Comparison of ENCODE assay signal across 24 cellular contexts in genomic region chr14:31194661-31195060, GRCh38. TPM values are rescaled to one million over a fixed set of nuclear protein-coding genes. Genes with fewer than 3 reads are reported as not detected.
DNase-seq lines count a peak whose midpoint lies in the region; ATAC-seq and TF ChIP-seq lines count a peak whose summit lies in the region.
"Had no signal": no experiment of that assay in that cellular context is flagged by ENCODE, and none has a peak within 500 bp of the region (broad histone marks: within the 10 kb centered on the region; RNA-seq: fewer than 3 reads in every experiment).

No MANE protein-coding gene starts in this region.

- H2AFZ ChIP-seq in smooth muscle cell (ENCODE audit: low read depth), result no peak overlapping the region

- intact Hi-C loops in left cardiac atrium (cut with DNase I), result no loop called here
- intact Hi-C loops in ascending aorta (cut with DNase I), result no loop called here

- H3F3A ChIP-seq in smooth muscle cell (ENCODE audit: low read depth), result peaks cover 7% of the 10 kb centered on the region

- H3K27me3 ChIP-seq in cardiac muscle cell, result no peaks in the 10 kb centered on the region
- H3K27me3 ChIP-seq in smooth muscle cell (ENCODE audit: low read depth), result no peaks in the 10 kb centered on the region
- H3K27me3 ChIP-seq in ascending aorta, result no peaks in the 10 kb centered on the region
- H3K27me3 ChIP-seq: BE2C, MG63, neutrophil, thyroid gland had no signal

- peaks cover 95% of the 10 kb centered on the region for H3K79me2 ChIP-seq in smooth muscle cell (ENCODE audit: low read depth)

- no peak overlapping the region for H3K4me3 Mint-ChIP-seq in activated naive CD8-positive, alpha-beta T cell treated with anti-CD3 and anti-CD28 coated beads, Interleukin-2, amount 50 U/mL, for 24 hours
- H3K4me3 Mint-ChIP-seq in WTC11, result no peak overlapping the region
- H3K4me3 Mint-ChIP-seq: activated CD8-positive, alpha-beta memory T cell treated with anti-CD3 and anti-CD28 coated beads, Interleukin-2, amount 10 ng/mL, durations not matched to agents 7 days and 5 days; activated T-helper 17 cell treated with anti-CD3 and anti-CD28 coated beads, Interleukin-2, amount 50 U/mL, for 72 hours; IgD-negative memory B cell; stimulated activated naive CD8-positive, alpha-beta T cell treated with anti-CD3 and anti-CD28 coated beads, Interleukin-15, Interleukin-2, amounts not matched to agents 100 ng/mL and 50 ng/mL, for 24 hours; T-helper 1 cell treated with Interleukin-12 subunit alpha and Interleukin-12 subunit beta and Interleukin-4 antibody, amounts not matched to agents 30 μg/mL and 1 μg/mL, for 36 hours had no signal

- H4K20me1 ChIP-seq in smooth muscle cell (ENCODE audit: low read depth), result peaks cover 97% of the 10 kb centered on the region

- H3K4me1 ChIP-seq in cardiac muscle cell (ENCODE audit: low read depth) (peaks cover 20% of the 10 kb centered on the region), smooth muscle cell (ENCODE audit: low read depth) (peaks cover 5% of the 10 kb centered on the region), ascending aorta (peaks cover 3 to 36% of the 10 kb centered on the region in 2 donors)

- H3K9me3 Mint-ChIP-seq in activated naive CD8-positive, alpha-beta T cell treated with anti-CD3 and anti-CD28 coated beads, Interleukin-2, amount 50 U/mL, for 24 hours, result no peaks in the 10 kb centered on the region
- H3K9me3 Mint-ChIP-seq in WTC11, result no peaks in the 10 kb centered on the region
- H3K9me3 Mint-ChIP-seq: activated T-helper 17 cell treated with anti-CD3 and anti-CD28 coated beads, Interleukin-2, amount 50 U/mL, for 72 hours; IgD-negative memory B cell; stimulated activated naive CD8-positive, alpha-beta T cell treated with anti-CD3 and anti-CD28 coated beads, Interleukin-15, Interleukin-2, amounts not matched to agents 100 ng/mL and 50 ng/mL, for 24 hours; T-helper 1 cell treated with Interleukin-12 subunit alpha and Interleukin-12 subunit beta and Interleukin-4 antibody, amounts not matched to agents 30 μg/mL and 1 μg/mL, for 36 hours had no signal

- CTCF ChIA-PET in WTC11 (lab: Charles Lee), result no interaction called here

- no peaks in the 10 kb centered on the region for H3K27me3 Mint-ChIP-seq in activated naive CD8-positive, alpha-beta T cell treated with anti-CD3 and anti-CD28 coated beads, Interleukin-2, amount 50 U/mL, for 24 hours
- H3K27me3 Mint-ChIP-seq in WTC11 (ENCODE audit: low read depth), result no peaks in the 10 kb centered on the region
- H3K27me3 Mint-ChIP-seq: activated CD8-positive, alpha-beta memory T cell treated with anti-CD3 and anti-CD28 coated beads, Interleukin-2, amount 10 ng/mL, durations not matched to agents 7 days and 5 days; activated T-helper 17 cell treated with anti-CD3 and anti-CD28 coated beads, Interleukin-2, amount 50 U/mL, for 72 hours; IgD-negative memory B cell; stimulated activated naive CD8-positive, alpha-beta T cell treated with anti-CD3 and anti-CD28 coated beads, Interleukin-15, Interleukin-2, amounts not matched to agents 100 ng/mL and 50 ng/mL, for 24 hours had no signal

- peaks cover 8% of the 10 kb centered on the region for H3K36me3 ChIP-seq in cardiac muscle cell
- no peaks in the 10 kb centered on the region for H3K36me3 ChIP-seq in smooth muscle cell (ENCODE audit: low read depth)
- H3K36me3 ChIP-seq in ascending aorta, result peaks cover 0 to 3% of the 10 kb centered on the region in 2 donors
- H3K36me3 ChIP-seq: thyroid gland had no signal

- TF ChIP-seq CTCF in cardiac muscle cell (IDR thresholded peaks at IDR 0.05; ENCODE audit: low read depth, low read length), result no peak
- no peak for TF ChIP-seq CTCF in fibroblast of pulmonary artery (IDR thresholded peaks at IDR 0.05; ENCODE audit: low read length, missing control alignments)
- no peak for TF ChIP-seq CTCF in smooth muscle cell (IDR thresholded peaks at IDR 0.05; ENCODE audit: borderline replicate concordance, insufficient read depth, poor library complexity, severe bottlenecking)
- no peak for TF ChIP-seq CTCF in WTC11 (IDR thresholded peaks at IDR 0.05)
- TF ChIP-seq CTCF in ascending aorta (IDR thresholded peaks at IDR 0.05), result no peak

- H3K4me1 Mint-ChIP-seq in activated naive CD8-positive, alpha-beta T cell treated with anti-CD3 and anti-CD28 coated beads, Interleukin-2, amount 50 U/mL, for 24 hours, result peaks cover 47% of the 10 kb centered on the region
- peaks cover 25% of the 10 kb centered on the region for H3K4me1 Mint-ChIP-seq in WTC11

- peak overlapping the region; percentile 20 for H3K4me2 ChIP-seq in smooth muscle cell

- no peak overlapping the region for H3K9ac ChIP-seq in smooth muscle cell (ENCODE audit: low read depth)

- DNase-seq in cardiac muscle cell (ENCODE audit: low read depth in 1 of 2, low spot score in 1 of 2) (peak in 1 of 2 donors; percentile 40), left cardiac atrium (no peak), fibroblast of pulmonary artery (ENCODE audit: low read depth) (peak; percentile 18), smooth muscle cell (lab: John Stamatoyannopoulos, UW; ENCODE audit: unreplicated experiment) (no peak), WTC11 (ENCODE audit: low spot score) (no peak), ascending aorta (ENCODE audit: low spot score in 2 of 2) (no peak)
- no peak for DNase-seq in activated naive CD8-positive, alpha-beta T cell treated with anti-CD3 and anti-CD28 coated beads, Interleukin-2, amount 50 U/mL, for 24 hours
- no peak for DNase-seq in stimulated activated CD8-positive, alpha-beta memory T cell treated with anti-CD3 and anti-CD28 coated beads, Interleukin-4, amount 100 ng/mL, for 48 hours
- DNase-seq: activated CD4-positive, alpha-beta T cell treated with anti-CD3 and anti-CD28 coated beads for 48 hours; activated CD8-positive, alpha-beta memory T cell treated with anti-CD3 and anti-CD28 coated beads, Interleukin-2, amount 10 ng/mL, durations not matched to agents 7 days and 5 days; BE2C; Caco-2; kidney; MG63; NCI-H1417; SIG-M5; stimulated activated CD4-positive, alpha-beta T cell treated with anti-CD3 and anti-CD28 coated beads, Interleukin-4, amount 100 ng/mL, for 24 hours; thyroid gland had no signal

- H3K36me3 Mint-ChIP-seq in activated naive CD8-positive, alpha-beta T cell treated with anti-CD3 and anti-CD28 coated beads, Interleukin-2, amount 50 U/mL, for 24 hours (ENCODE audit: low read depth), result peaks cover 40% of the 10 kb centered on the region
- H3K36me3 Mint-ChIP-seq in WTC11, result peaks cover 14% of the 10 kb centered on the region

- peak overlapping the region; percentile 11 for H3K27ac ChIP-seq in cardiac muscle cell
- H3K27ac ChIP-seq in smooth muscle cell (ENCODE audit: low read depth), result peak overlapping the region; percentile 74
- no peak overlapping the region for H3K27ac ChIP-seq in ascending aorta
- H3K27ac ChIP-seq: neutrophil had no signal

- no peak overlapping the region for H3K4me3 ChIP-seq in cardiac muscle cell
- H3K4me3 ChIP-seq in fibroblast of pulmonary artery (replicated peaks; ENCODE audit: low read depth, low read length), result no peak overlapping the region
- H3K4me3 ChIP-seq in smooth muscle cell, result no peak overlapping the region
- H3K4me3 ChIP-seq in ascending aorta, result no peak overlapping the region
- H3K4me3 ChIP-seq: lung, MG63, thyroid gland had no signal

- ATAC-seq in left cardiac atrium (no peak), WTC11 (no peak)
- ATAC-seq in activated naive CD8-positive, alpha-beta T cell treated with anti-CD3 and anti-CD28 coated beads, Interleukin-2, amount 50 U/mL, for 24 hours, result no peak
- ATAC-seq: activated CD8-positive, alpha-beta memory T cell treated with anti-CD3 and anti-CD28 coated beads, Interleukin-2, amount 10 ng/mL, durations not matched to agents 7 days and 5 days had no signal

- H3K9me3 ChIP-seq in cardiac muscle cell (ENCODE audit: low read depth), result no peaks in the 10 kb centered on the region
- H3K9me3 ChIP-seq in smooth muscle cell (replicated peaks; ENCODE audit: low read depth), result no peaks in the 10 kb centered on the region
- no peaks in the 10 kb centered on the region for H3K9me3 ChIP-seq in ascending aorta
- H3K9me3 ChIP-seq: BE2C, Caco-2, MG63, neutrophil, thyroid gland had no signal

- POLR2A ChIA-PET in WTC11 (lab: Charles Lee), result interaction anchor here (1.2 kb wide), 1 partner anchor 11 kb away, joined by 3 read pairs; no protein-coding TSS in a partner anchor

- peak overlapping the region; percentile 52 for H3K27ac Mint-ChIP-seq in activated naive CD8-positive, alpha-beta T cell treated with anti-CD3 and anti-CD28 coated beads, Interleukin-2, amount 50 U/mL, for 24 hours
- H3K27ac Mint-ChIP-seq in WTC11, result no peak overlapping the region
- H3K27ac Mint-ChIP-seq: activated CD8-positive, alpha-beta memory T cell treated with anti-CD3 and anti-CD28 coated beads, Interleukin-2, amount 10 ng/mL, durations not matched to agents 7 days and 5 days; activated T-helper 17 cell treated with anti-CD3 and anti-CD28 coated beads, Interleukin-2, amount 50 U/mL, for 72 hours; IgD-negative memory B cell; T-helper 1 cell treated with Interleukin-12 subunit alpha and Interleukin-12 subunit beta and Interleukin-4 antibody, amounts not matched to agents 30 μg/mL and 1 μg/mL, for 36 hours had no signal

TF ChIP-seq in WTC11, 78 proteins besides CTCF, POLR2A, EP300 and RAD21 (continues in another document):
- TF ChIP-seq, protein P1, sequence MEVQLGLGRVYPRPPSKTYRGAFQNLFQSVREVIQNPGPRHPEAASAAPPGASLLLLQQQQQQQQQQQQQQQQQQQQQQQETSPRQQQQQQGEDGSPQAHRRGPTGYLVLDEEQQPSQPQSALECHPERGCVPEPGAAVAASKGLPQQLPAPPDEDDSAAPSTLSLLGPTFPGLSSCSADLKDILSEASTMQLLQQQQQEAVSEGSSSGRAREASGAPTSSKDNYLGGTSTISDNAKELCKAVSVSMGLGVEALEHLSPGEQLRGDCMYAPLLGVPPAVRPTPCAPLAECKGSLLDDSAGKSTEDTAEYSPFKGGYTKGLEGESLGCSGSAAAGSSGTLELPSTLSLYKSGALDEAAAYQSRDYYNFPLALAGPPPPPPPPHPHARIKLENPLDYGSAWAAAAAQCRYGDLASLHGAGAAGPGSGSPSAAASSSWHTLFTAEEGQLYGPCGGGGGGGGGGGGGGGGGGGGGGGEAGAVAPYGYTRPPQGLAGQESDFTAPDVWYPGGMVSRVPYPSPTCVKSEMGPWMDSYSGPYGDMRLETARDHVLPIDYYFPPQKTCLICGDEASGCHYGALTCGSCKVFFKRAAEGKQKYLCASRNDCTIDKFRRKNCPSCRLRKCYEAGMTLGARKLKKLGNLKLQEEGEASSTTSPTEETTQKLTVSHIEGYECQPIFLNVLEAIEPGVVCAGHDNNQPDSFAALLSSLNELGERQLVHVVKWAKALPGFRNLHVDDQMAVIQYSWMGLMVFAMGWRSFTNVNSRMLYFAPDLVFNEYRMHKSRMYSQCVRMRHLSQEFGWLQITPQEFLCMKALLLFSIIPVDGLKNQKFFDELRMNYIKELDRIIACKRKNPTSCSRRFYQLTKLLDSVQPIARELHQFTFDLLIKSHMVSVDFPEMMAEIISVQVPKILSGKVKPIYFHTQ (CRISPR knock-in tag; IDR thresholded peaks at IDR 0.05), result no peak

RNA-seq across cellular contexts. Expression of gene HECTD1, which starts 12.9 kb away (rescaled TPM):
- total RNA-seq in cardiac muscle cell, result 155 and 180 TPM in 2 replicates
- polyA plus RNA-seq in cardiac muscle cell, result 49.4 and 61.4 TPM in 2 replicates
- total RNA-seq in left cardiac atrium, result 100 to 1,000 TPM; 121 to 178 TPM
- total RNA-seq in smooth muscle cell, result 116 and 145 TPM in 2 replicates
- 39.3 and 47.6 TPM in 2 replicates for polyA plus RNA-seq in smooth muscle cell
- total RNA-seq in WTC11 (2021), result 81.7 to 89.1 TPM (median 88.5 TPM) in 3 replicates
- 63.6 TPM for total RNA-seq in ascending aorta

Comparison
In these comparisons a context has a peak if more than half of its experiments do, and no peak if none do; other contexts are left out.
1. H3K27ac ChIP-seq: peak in cardiac muscle cell (single experiment) and smooth muscle cell (single experiment); none in ascending aorta (0 of 2).